In the genomic region with DNA sequence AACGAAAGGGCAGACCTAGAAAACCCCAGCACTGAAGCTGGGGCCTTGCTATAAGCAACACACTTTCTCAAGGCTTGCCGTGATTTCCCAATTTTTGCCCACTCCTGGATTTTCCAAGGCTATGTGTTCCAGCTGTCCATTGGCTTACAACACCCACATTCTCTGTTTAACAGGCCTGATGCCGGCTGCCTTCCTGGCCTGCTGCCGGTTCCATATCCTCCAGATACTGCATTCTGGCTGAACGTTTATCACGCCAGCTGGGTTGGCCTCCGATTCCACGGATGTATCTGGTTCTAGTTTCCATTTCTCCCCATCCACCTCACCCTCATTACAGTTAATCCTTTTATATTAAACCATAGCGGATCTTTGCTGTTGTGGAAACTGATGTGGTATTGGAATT, we compare ENCODE assay signal across 13 cellular contexts.
DNase-seq lines count a peak whose midpoint lies in the region; ATAC-seq and TF ChIP-seq lines count a peak whose summit lies in the region.
"Had no signal": no experiment of that assay in that cellular context is flagged by ENCODE, and none has a peak within 500 bp of the region (broad histone marks: within the 10 kb centered on the region; RNA-seq: fewer than 3 reads in every experiment).

No MANE protein-coding gene starts in this region.

- peaks cover 36% of the 10 kb centered on the region for H3K4me1 ChIP-seq in ACC112 (ENCODE audit: control insufficient read depth, insufficient read depth, low read length, unreplicated experiment)

- ATAC-seq in HG03442 (IDR thresholded peaks at IDR 0.05; ENCODE audit: unreplicated experiment), result no peak
- ATAC-seq: GM12878 had no signal

- H3K36me3 ChIP-seq in ACC112 (ENCODE audit: insufficient read depth, low read length), result no peaks in the 10 kb centered on the region

- peak overlapping the region; percentile 49 for H3K27ac ChIP-seq in ACC112 (ENCODE audit: low read depth, low read length)

- H3K4me3 Mint-ChIP-seq in nephron progenitor cell, result no peak overlapping the region

- peak overlapping the region; percentile 57 for H3K27ac Mint-ChIP-seq in nephron progenitor cell

- H3K27me3 ChIP-seq in ACC112 (ENCODE audit: insufficient read depth, low read length), result no peaks in the 10 kb centered on the region

- peak; percentile 93 for DNase-seq in NCI-H1694 (lab: John Stamatoyannopoulos, UW)
- DNase-seq in fibroblast of peridontal ligament (ENCODE audit: extremely low read depth), result peak; percentile 97
- DNase-seq in nephron progenitor cell, result no peak
- no peak for DNase-seq in SW 1271 (lab: John Stamatoyannopoulos, UW)
- DNase-seq in NCI-H128 (lab: John Stamatoyannopoulos, UW; ENCODE audit: unreplicated experiment), result no peak
- DNase-seq in glomerular visceral epithelial cell (ENCODE audit: extremely low spot score), result no peak
- DNase-seq: activated T-cell treated with anti-CD3 and anti-CD28 coated beads for 4 hours; AML-193; effector CD4-positive, alpha-beta T cell; SHP77 treated with DMSO at 0.1 percent for 48 hours had no signal

- H3K36me3 Mint-ChIP-seq in nephron progenitor cell (ENCODE audit: low read depth), result peaks cover 1% of the 10 kb centered on the region

- H3K79me2 ChIP-seq in ACC112 (ENCODE audit: control insufficient read depth, insufficient read depth, low read length, unreplicated experiment), result peaks cover 26% of the 10 kb centered on the region

- H3K27me3 Mint-ChIP-seq in nephron progenitor cell (ENCODE audit: low read depth, poor library complexity), result no peaks in the 10 kb centered on the region

- H3K4me3 ChIP-seq in ACC112 (ENCODE audit: low read depth, low read length), result peak overlapping the region; percentile 57
- H3K4me3 ChIP-seq: GM12878 had no signal

- H3K4me1 Mint-ChIP-seq in nephron progenitor cell, result peaks cover 46% of the 10 kb centered on the region

- TF ChIP-seq CTCF in nephron progenitor cell (IDR thresholded peaks at IDR 0.05), result no peak

- H3K9me3 Mint-ChIP-seq in nephron progenitor cell, result no peaks in the 10 kb centered on the region

- H2AFZ ChIP-seq in ACC112 (ENCODE audit: low read length, unreplicated experiment), result peak overlapping the region; percentile 95

Comparison
In these comparisons a context has a peak if more than half of its experiments do, and no peak if none do; other contexts are left out.
1. DNase-seq: peak in NCI-H1694 (single experiment) and fibroblast of peridontal ligament (single experiment); none in nephron progenitor cell (single experiment), SW 1271 (0 of 2), NCI-H128 (single experiment) and glomerular visceral epithelial cell (single experiment).